Comparison of ENCODE assay signal across 8 cellular contexts in the genomic region with DNA sequence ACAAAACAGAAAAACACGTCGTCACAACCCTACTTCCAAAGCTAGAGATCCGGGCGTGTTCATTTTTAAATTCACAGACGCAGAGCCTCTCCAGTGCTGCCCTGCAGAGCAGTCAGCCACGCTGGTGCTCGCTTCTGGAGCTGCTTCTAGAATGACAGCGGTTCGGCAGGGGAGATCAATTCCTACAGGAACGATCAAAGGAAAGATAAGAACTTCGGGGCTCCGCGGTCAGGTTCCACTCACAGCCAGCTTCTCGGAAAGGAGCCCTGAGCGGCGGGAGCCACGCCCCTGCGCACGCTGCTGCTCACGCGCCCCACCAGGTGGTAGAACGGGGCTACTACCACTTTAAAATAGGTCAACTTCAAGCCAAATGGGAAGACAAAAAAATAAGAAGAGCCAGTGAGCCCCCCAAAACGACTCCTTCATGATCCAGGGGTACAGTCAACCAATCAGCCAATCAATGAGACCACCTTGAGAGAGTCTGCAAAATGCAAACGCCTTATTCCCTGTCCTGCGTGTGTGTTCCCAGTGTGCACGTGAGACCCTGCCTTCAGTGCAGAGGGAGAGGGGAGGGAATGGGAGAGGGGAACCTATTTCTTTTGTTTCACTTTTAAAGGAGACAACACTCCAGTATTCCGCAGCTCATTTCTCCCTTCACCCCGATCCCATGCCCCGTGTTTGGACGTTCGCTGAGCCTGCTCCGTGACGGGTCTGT.
DNase-seq lines count a peak whose midpoint lies in the region; ATAC-seq, FAIRE-seq and TF ChIP-seq lines count a peak whose summit lies in the region.

No MANE protein-coding gene starts in this region.

- H3K4me2 ChIP-seq in endothelial cell of umbilical vein (ENCODE audit: insufficient read depth, low read length), result peak overlapping the region; percentile 52

- POLR2A ChIA-PET in endothelial cell of umbilical vein (lab: Charles Lee), result no interaction called here

- no peaks in the 10 kb centered on the region for H3K79me2 ChIP-seq in endothelial cell of umbilical vein (ENCODE audit: control insufficient read depth, insufficient read depth, low read length)

- no peaks in the 10 kb centered on the region for H4K20me1 ChIP-seq in endothelial cell of umbilical vein (replicated peaks; ENCODE audit: control insufficient read depth, extremely low read depth, insufficient read depth, low read length)

- dilution Hi-C loops in endothelial cell of umbilical vein (cut with MboI; ENCODE audit: extremely low pct_ligation_motif_present, low sequenced_read_pairs), result no loop called here

- no peaks in the 10 kb centered on the region for H3K36me3 ChIP-seq in endothelial cell of umbilical vein (ENCODE audit: control insufficient read depth in 2 of 2, extremely low read depth in 1 of 2, insufficient read depth in 2 of 2, low read length in 2 of 2)

- H3K27me3 ChIP-seq in endothelial cell of umbilical vein (ENCODE audit: control insufficient read depth in 2 of 2, insufficient read depth in 2 of 2, low read length in 2 of 2), result peaks cover 6 to 10% of the 10 kb centered on the region in 2 experiments

- FAIRE-seq in endothelial cell of umbilical vein (lab: Jason Lieb, UNC), result peak; percentile 78

- H3K4me3 ChIP-seq in endothelial cell of umbilical vein (replicated peaks in 1 of 3; ENCODE audit: insufficient read depth in 1 of 3, low read depth in 1 of 3, low read length in 3 of 3), result no peak overlapping the region

- intact Hi-C loops in endothelial cell of umbilical vein (cut with micrococcal nuclease), result loop anchor here (1.0 kb wide), 1 partner anchor 307 kb away; no protein-coding TSS in a partner anchor

- H3K9ac ChIP-seq in endothelial cell of umbilical vein (replicated peaks; ENCODE audit: extremely low read depth, insufficient read depth, low read length), result no peak overlapping the region

- peak; percentile 57 for ATAC-seq in HG03460 (IDR thresholded peaks at IDR 0.05; ENCODE audit: unreplicated experiment)
- ATAC-seq in HG03354 (IDR thresholded peaks at IDR 0.05; ENCODE audit: poor library complexity, severe bottlenecking, unreplicated experiment), result no peak

- H3K9me3 ChIP-seq in endothelial cell of umbilical vein (replicated peaks; ENCODE audit: control insufficient read depth, insufficient read depth, low read length), result no peaks in the 10 kb centered on the region

- H3K27ac ChIP-seq in endothelial cell of umbilical vein (ENCODE audit: insufficient read depth, low read depth, low read length), result no peak overlapping the region

- DNase-seq in CMK (ENCODE audit: low read depth) (peak; percentile 74), NOMO-1 treated with DMSO at 0.1 percent for 48 hours (lab: John Stamatoyannopoulos, UW; ENCODE audit: unreplicated experiment) (peak; percentile 61), endothelial cell of umbilical vein (ENCODE audit: low read depth, low spot score) (peak; percentile 73), middle frontal gyrus (ENCODE audit: extremely low spot score, low spot score) (peak; percentile 58)
- DNase-seq in activated CD8-positive, alpha-beta memory T cell treated with anti-CD3 and anti-CD28 coated beads, Interleukin-2, amount 50 U/mL, for 24 hours (ENCODE audit: extremely low read depth), result peak; percentile 32
- DNase-seq in stimulated activated CD8-positive, alpha-beta memory T cell treated with anti-CD3 and anti-CD28 coated beads, Interleukin-4, amount 100 ng/mL, for 24 hours (ENCODE audit: low read depth), result peak; percentile 45

- peak; percentile 87 to 92 for TF ChIP-seq CTCF in endothelial cell of umbilical vein (IDR thresholded peaks at IDR 0.05; ENCODE audit: extremely low read depth in 1 of 2, insufficient read depth in 1 of 2, low read depth in 1 of 2, low read length in 2 of 2)

- CTCF ChIA-PET in endothelial cell of umbilical vein (lab: Charles Lee), result interaction anchor here (0.6 to 11.7 kb wide), 31 partner anchors 9 to 374 kb away, joined by 3 to 142 read pairs (median 5); a partner anchor contains a TSS

- no peaks in the 10 kb centered on the region for H3K9me1 ChIP-seq in endothelial cell of umbilical vein (replicated peaks; ENCODE audit: control insufficient read depth, extremely low read depth, insufficient read depth, low read length)

- peak overlapping the region; percentile 74 for H2AFZ ChIP-seq in endothelial cell of umbilical vein (ENCODE audit: low read depth, low read length)

- BruUV-seq in endothelial cell of umbilical vein (replicated peaks; lab: Mats Ljungman, UMichigan), result no TSS peak

- peaks cover 4% of the 10 kb centered on the region for H3K4me1 ChIP-seq in endothelial cell of umbilical vein (ENCODE audit: control insufficient read depth, extremely low read depth, insufficient read depth, low read length)

- no peak for TF ChIP-seq POLR2A in endothelial cell of umbilical vein (IDR thresholded peaks at IDR 0.05; ENCODE audit: low read depth, low read length)

TF ChIP-seq in endothelial cell of umbilical vein, 7 proteins besides CTCF, POLR2A, EP300 and RAD21:
- peak; percentile 52 for TF ChIP-seq GATA2 (IDR thresholded peaks at IDR 0.05; ENCODE audit: insufficient read depth, insufficient read length, low read depth, low read length)
- TF ChIP-seq, protein P1, sequence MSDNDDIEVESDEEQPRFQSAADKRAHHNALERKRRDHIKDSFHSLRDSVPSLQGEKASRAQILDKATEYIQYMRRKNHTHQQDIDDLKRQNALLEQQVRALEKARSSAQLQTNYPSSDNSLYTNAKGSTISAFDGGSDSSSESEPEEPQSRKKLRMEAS (IDR thresholded peaks at IDR 0.05; ENCODE audit: insufficient read depth, insufficient read length), result no peak
